Comparison of ENCODE assay signal across 17 cellular contexts in genomic region chr1:41462680-41463004, GRCh38. TPM values are rescaled to one million over a fixed set of nuclear protein-coding genes. Genes with fewer than 3 reads are reported as not detected.
DNase-seq lines count a peak whose midpoint lies in the region; ATAC-seq, FAIRE-seq and TF ChIP-seq lines count a peak whose summit lies in the region.
"Had no signal": no experiment of that assay in that cellular context is flagged by ENCODE, and none has a peak within 500 bp of the region (broad histone marks: within the 10 kb centered on the region; RNA-seq: fewer than 3 reads in every experiment).

No MANE protein-coding gene starts in this region.

- H3K27ac ChIP-seq in 22Rv1, result peak overlapping the region; percentile 61
- peak overlapping the region; percentile 21 for H3K27ac ChIP-seq in C4-2B
- peak overlapping the region; percentile 72 for H3K27ac ChIP-seq in RWPE1
- H3K27ac ChIP-seq: SJCRH30 had no signal

- POLR2A ChIA-PET in RWPE1 (lab: Yijun Ruan, JAX; ENCODE audit: low non-redundant PET), result no interaction called here

- intact Hi-C loops in mucosa of descending colon (cut with DNase I, micrococcal nuclease), result no loop called here

- DNase-seq in RWPE1 (ENCODE audit: low spot score) (no peak), mucosa of descending colon (no peak), NCI-H1105 (lab: John Stamatoyannopoulos, UW) (no peak), retina (no peak), frontal cortex (ENCODE audit: low spot score in 2 of 2) (no peak)
- DNase-seq: GF-D8, KBM-7, NCI-H1694 treated with DMSO at 0.1 percent for 48 hours, NCI-H526 treated with DMSO at 0.1 percent for 48 hours, RPMI8226, T-helper 17 cell had no signal

- peak; percentile 20 for ATAC-seq in mucosa of descending colon
- ATAC-seq: GM12878, GM23338, T-helper 17 cell had no signal

- no peaks in the 10 kb centered on the region for H3K9me3 ChIP-seq in mucosa of descending colon
- H3K9me3 ChIP-seq: SJCRH30 had no signal

- FAIRE-seq in frontal cortex (lab: Jason Lieb, UNC), result no peak
- FAIRE-seq: GM19239 had no signal

- H3K4me1 ChIP-seq in mucosa of descending colon (ENCODE audit: low read depth), result peaks cover 30% of the 10 kb centered on the region

- no peaks in the 10 kb centered on the region for H3K36me3 ChIP-seq in mucosa of descending colon (ENCODE audit: low read depth)
- H3K36me3 ChIP-seq: SJCRH30 had no signal

- no peak for TF ChIP-seq CTCF in 22Rv1 (IDR thresholded peaks at IDR 0.05)
- no peak for TF ChIP-seq CTCF in C4-2B (conservative IDR thresholded peaks at IDR 0.05)
- TF ChIP-seq CTCF in RWPE1 (conservative IDR thresholded peaks at IDR 0.05; ENCODE audit: low read depth), result no peak
- TF ChIP-seq CTCF in mucosa of descending colon (IDR thresholded peaks at IDR 0.05), result no peak

- CTCF ChIA-PET in RWPE1 (lab: Yijun Ruan, JAX), result interaction anchor here (0.7 kb wide), 1 partner anchor 339 kb away, joined by 4 read pairs; no protein-coding TSS in a partner anchor

- H3K4me3 ChIP-seq in mucosa of descending colon, result no peak overlapping the region
- H3K4me3 ChIP-seq: GM12878, GM23338, SJCRH30 had no signal

RNA-seq across cellular contexts. Expression of gene EDN2, which starts 21.8 kb away (rescaled TPM):
- total RNA-seq in mucosa of descending colon (1 to 10 TPM; 1.6 to 5.8 (median 2.0) TPM), frontal cortex (not detected)
- total RNA-seq: GM23338 had no signal

Comparison
In these comparisons a context has a peak if more than half of its experiments do, and no peak if none do; other contexts are left out.
1. H3K27ac ChIP-seq: peak in every context shown above with its lines; median percentile 72 in RWPE1; 61 in 22Rv1; 21 in C4-2B.